Comparison of ENCODE assay signal across 9 cellular contexts in the genomic region with DNA sequence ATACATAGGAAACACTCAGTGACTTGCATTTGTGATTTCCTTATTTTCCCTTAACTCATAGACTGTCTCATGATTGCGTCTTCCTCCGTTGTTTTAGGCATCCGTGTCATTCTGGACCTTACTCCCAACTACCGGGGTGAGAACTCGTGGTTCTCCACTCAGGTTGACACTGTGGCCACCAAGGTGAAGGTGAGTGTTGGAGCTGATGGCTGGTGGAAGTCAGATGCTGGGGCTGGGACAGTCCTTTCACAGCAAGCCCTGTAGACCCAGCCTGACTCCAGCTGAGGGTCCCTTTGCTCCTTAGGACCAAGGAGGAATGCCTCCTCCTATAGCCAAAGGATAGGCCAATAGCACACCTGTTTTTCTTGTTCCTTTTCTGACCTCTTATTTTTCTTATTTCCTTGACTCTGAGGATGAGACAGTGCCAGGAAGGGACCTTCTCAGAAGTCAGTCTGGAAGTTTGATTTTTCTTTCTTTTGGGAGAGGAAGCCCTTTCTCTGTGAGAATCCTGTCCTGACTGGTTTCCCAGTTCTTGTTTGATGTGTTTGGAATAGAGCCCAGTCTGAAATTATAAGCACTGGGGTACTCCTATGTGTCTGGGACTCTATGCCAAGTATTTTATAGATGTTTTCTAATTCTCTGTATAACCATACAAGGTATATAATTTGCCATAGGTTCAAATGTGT. TPM values are rescaled to one million over a fixed set of nuclear protein-coding genes. Genes with fewer than 3 reads are reported as not detected.
A peak's percentile ranks its signal among the peaks of the same experiment; 100 is the strongest.
DNase-seq lines count a peak whose midpoint lies in the region; ATAC-seq, FAIRE-seq and TF ChIP-seq lines count a peak whose summit lies in the region.
"Had no signal": no experiment of that assay in that cellular context is flagged by ENCODE, and none has a peak within 500 bp of the region (broad histone marks: within the 10 kb centered on the region; RNA-seq: fewer than 3 reads in every experiment).

No MANE protein-coding gene starts in this region.

- H3K4me1 ChIP-seq in mononuclear cell (ENCODE audit: insufficient read depth, low read length): peaks cover 37% of the 10 kb centered on the region

- TF ChIP-seq CTCF in bronchial epithelial cell (IDR thresholded peaks at IDR 0.05; ENCODE audit: insufficient read depth, low read length, severe bottlenecking) (no peak), omental fat pad (IDR thresholded peaks at IDR 0.05) (no peak)

- peak overlapping the region; percentile 100 for H3K4me3 Mint-ChIP-seq in stimulated activated naive CD8-positive, alpha-beta T cell treated with anti-CD3 and anti-CD28 coated beads, Interleukin-15, Interleukin-2, amounts not matched to agents 100 ng/mL and 50 ng/mL, for 24 hours

- ATAC-seq in stimulated activated naive CD8-positive, alpha-beta T cell treated with anti-CD3 and anti-CD28 coated beads, Interleukin-15, Interleukin-2, amounts not matched to agents 100 U/mL and 50 U/mL, for 24 hours: no peak
- no peak for ATAC-seq in omental fat pad (ENCODE audit: low FRiP score)

- no peaks in the 10 kb centered on the region for H3K9me3 ChIP-seq in mononuclear cell (ENCODE audit: low read depth, low read length)

- no peaks in the 10 kb centered on the region for H3K9me3 Mint-ChIP-seq in stimulated activated naive CD8-positive, alpha-beta T cell treated with anti-CD3 and anti-CD28 coated beads, Interleukin-15, Interleukin-2, amounts not matched to agents 100 ng/mL and 50 ng/mL, for 24 hours

- peak overlapping the region; percentile 85 for H3K4me3 ChIP-seq in bronchial epithelial cell (ENCODE audit: low read depth, low read length)
- H3K4me3 ChIP-seq in mononuclear cell (ENCODE audit: low read length): peak overlapping the region; percentile 12

- no peaks in the 10 kb centered on the region for H3K27me3 Mint-ChIP-seq in stimulated activated naive CD8-positive, alpha-beta T cell treated with anti-CD3 and anti-CD28 coated beads, Interleukin-15, Interleukin-2, amounts not matched to agents 100 ng/mL and 50 ng/mL, for 24 hours

- H3K4me1 Mint-ChIP-seq in stimulated activated naive CD8-positive, alpha-beta T cell treated with anti-CD3 and anti-CD28 coated beads, Interleukin-15, Interleukin-2, amounts not matched to agents 100 ng/mL and 50 ng/mL, for 24 hours (ENCODE audit: low read depth): peaks cover 60% of the 10 kb centered on the region

- no peak for DNase-seq in stimulated activated naive CD8-positive, alpha-beta T cell treated with anti-CD3 and anti-CD28 coated beads, Interleukin-15, Interleukin-2, amounts not matched to agents 100 U/mL and 50 U/mL, for 24 hours
- DNase-seq in bronchial epithelial cell (ENCODE audit: low read depth) (no peak), omental fat pad (ENCODE audit: low spot score) (no peak), NOMO-1 treated with DMSO at 0.1 percent for 48 hours (lab: John Stamatoyannopoulos, UW; ENCODE audit: unreplicated experiment) (no peak), hippocampal formation (lab: John Stamatoyannopoulos, UW) (no peak), NCI-H1417 treated with DMSO at 0.1 percent for 48 hours (lab: John Stamatoyannopoulos, UW) (no peak)
- DNase-seq: NCI-H2171 had no signal

- peaks cover 74% of the 10 kb centered on the region for H3K36me3 Mint-ChIP-seq in stimulated activated naive CD8-positive, alpha-beta T cell treated with anti-CD3 and anti-CD28 coated beads, Interleukin-15, Interleukin-2, amounts not matched to agents 100 ng/mL and 50 ng/mL, for 24 hours (ENCODE audit: low read depth)

- FAIRE-seq in bronchial epithelial cell (lab: Jason Lieb, UNC): no peak

- H3K36me3 ChIP-seq in bronchial epithelial cell (ENCODE audit: control insufficient read depth, insufficient read depth, low read length): peaks cover 43% of the 10 kb centered on the region

- H3K27me3 ChIP-seq in bronchial epithelial cell (ENCODE audit: control insufficient read depth, insufficient read depth, low read length) (no peaks in the 10 kb centered on the region), mononuclear cell (ENCODE audit: insufficient read depth, low read length) (no peaks in the 10 kb centered on the region)

- peak overlapping the region; percentile 100 for H3K27ac Mint-ChIP-seq in stimulated activated naive CD8-positive, alpha-beta T cell treated with anti-CD3 and anti-CD28 coated beads, Interleukin-15, Interleukin-2, amounts not matched to agents 100 ng/mL and 50 ng/mL, for 24 hours

RNA-seq across cellular contexts. Expression of gene SLC3A2, which starts 2.3 kb away (rescaled TPM):
- total RNA-seq in bronchial epithelial cell: 1,292 and 1,548 TPM in 2 replicates
- 125 TPM for total RNA-seq in mononuclear cell
- total RNA-seq in omental fat pad: 100 to 1,000 TPM; 110 to 239 (median 191) TPM

RNA-seq across cellular contexts. Expression of gene CHRM1, which starts 38.2 kb away (rescaled TPM):
- total RNA-seq in bronchial epithelial cell (not detected in 2 replicates), mononuclear cell (not detected), omental fat pad (not detected)

RNA-seq across cellular contexts. Expression of gene WDR74, which starts 43.6 kb away (rescaled TPM):
- total RNA-seq in bronchial epithelial cell (59.0 and 113 TPM in 2 replicates), mononuclear cell (143 TPM), omental fat pad (100 to 1,000 TPM in 1 of 4 donors, 10 to 100 TPM in 3; 32.3 to 138 (median 40.8) TPM)

RNA-seq across cellular contexts. Expression of gene TEX54, which starts 50.3 kb away (rescaled TPM):
- total RNA-seq in bronchial epithelial cell (not detected in 2 replicates), mononuclear cell (2.4 TPM), omental fat pad (not detected)

RNA-seq across cellular contexts. Expression of gene STX5, which starts 51.1 kb away (rescaled TPM):
- total RNA-seq in bronchial epithelial cell (31.3 and 36.2 TPM in 2 replicates), mononuclear cell (48.2 TPM), omental fat pad (10 to 100 TPM; 32.2 to 43.1 (median 37.4) TPM)
